In the genomic region with DNA sequence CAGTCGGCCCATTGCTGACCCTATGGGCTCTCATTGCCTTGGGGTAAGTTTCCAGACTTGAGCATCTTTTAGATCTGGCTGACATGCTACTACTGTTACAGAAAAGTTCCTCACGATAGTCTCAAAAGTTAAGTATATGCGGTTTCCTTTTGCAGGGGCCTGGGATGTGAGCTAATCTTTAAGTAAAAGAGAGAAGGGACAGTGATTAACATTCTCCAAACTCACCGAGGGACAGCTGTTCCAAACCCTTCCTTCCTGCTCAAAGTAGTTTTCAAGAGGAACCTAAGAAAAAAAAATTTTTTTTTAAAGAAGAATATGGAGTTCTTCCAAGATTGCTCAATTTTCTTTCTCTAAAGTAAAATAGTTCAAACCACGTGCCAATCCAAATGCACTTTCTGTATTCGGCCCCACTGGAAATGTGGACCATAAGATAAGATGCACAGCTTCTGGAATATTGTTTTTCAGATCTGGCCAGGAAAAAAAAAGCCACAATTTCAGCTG, we compare ENCODE assay signal across 11 cellular contexts.
DNase-seq lines count a peak whose midpoint lies in the region; TF ChIP-seq lines count a peak whose summit lies in the region.
"Had no signal": no experiment of that assay in that cellular context is flagged by ENCODE, and none has a peak within 500 bp of the region (broad histone marks: within the 10 kb centered on the region; RNA-seq: fewer than 3 reads in every experiment).

No MANE protein-coding gene starts in this region.

- no peak for TF ChIP-seq POLR2A in uterus (IDR thresholded peaks at IDR 0.05)

- intact Hi-C loops in ascending aorta (cut with DNase I), result no loop called here
- intact Hi-C loops in uterus (cut with DNase I; ENCODE audit: low total_unique reads), result no loop called here

- H3K4me1 ChIP-seq in ascending aorta (peaks cover 0 to 33% of the 10 kb centered on the region in 2 donors), uterus (no peaks in the 10 kb centered on the region)

- H3K4me3 ChIP-seq in ascending aorta (peak overlapping the region; percentile 13 to 18), foreskin fibroblast (ENCODE audit: low read depth in 1 of 2, low read length in 2 of 2) (no peak overlapping the region), uterus (no peak overlapping the region)

- H3K36me3 Mint-ChIP-seq in neural crest cell (ENCODE audit: low read depth), result no peaks in the 10 kb centered on the region
- H3K36me3 Mint-ChIP-seq: memory B cell had no signal

- H3K36me3 ChIP-seq in ascending aorta (no peaks in the 10 kb centered on the region), uterus (no peaks in the 10 kb centered on the region)

- peaks cover 67% of the 10 kb centered on the region for H3K4me1 Mint-ChIP-seq in neural crest cell
- H3K4me1 Mint-ChIP-seq: memory B cell had no signal

- H3K9me3 Mint-ChIP-seq in neural crest cell, result peaks cover under 1% of the 10 kb centered on the region
- H3K9me3 Mint-ChIP-seq: activated CD4-positive, alpha-beta T cell treated with anti-CD3 and anti-CD28 coated beads, Interleukin-2, amount 10 ng/mL, durations not matched to agents 7 days and 5 days; dendritic cell treated with granulocyte-macrophage colony-stimulating factor and Interleukin-4, amounts not matched to agents 40 ng/mL and 50 ng/mL, for 4 days; memory B cell had no signal

- H3K27me3 Mint-ChIP-seq in neural crest cell (ENCODE audit: low read depth), result no peaks in the 10 kb centered on the region
- H3K27me3 Mint-ChIP-seq: activated CD4-positive, alpha-beta T cell treated with anti-CD3 and anti-CD28 coated beads, Interleukin-2, amount 10 ng/mL, durations not matched to agents 7 days and 5 days had no signal

- H3K27ac Mint-ChIP-seq in neural crest cell (ENCODE audit: unreplicated experiment), result peak overlapping the region; percentile 36
- H3K27ac Mint-ChIP-seq: activated CD4-positive, alpha-beta T cell treated with anti-CD3 and anti-CD28 coated beads, Interleukin-2, amount 10 ng/mL, durations not matched to agents 7 days and 5 days; dendritic cell treated with granulocyte-macrophage colony-stimulating factor and Interleukin-4, amounts not matched to agents 40 ng/mL and 50 ng/mL, for 4 days; memory B cell had no signal

- TF ChIP-seq CTCF in ascending aorta (IDR thresholded peaks at IDR 0.05), result no peak
- no peak for TF ChIP-seq CTCF in foreskin fibroblast (IDR thresholded peaks at IDR 0.05; ENCODE audit: low read depth, low read length)
- no peak for TF ChIP-seq CTCF in neural crest cell (conservative IDR thresholded peaks at IDR 0.05)
- TF ChIP-seq CTCF in uterus (IDR thresholded peaks at IDR 0.05), result no peak

- no peaks in the 10 kb centered on the region for H3K9me3 ChIP-seq in ascending aorta
- H3K9me3 ChIP-seq in uterus, result no peaks in the 10 kb centered on the region

- H3K4me3 Mint-ChIP-seq in neural crest cell, result no peak overlapping the region
- H3K4me3 Mint-ChIP-seq: activated CD4-positive, alpha-beta T cell treated with anti-CD3 and anti-CD28 coated beads, Interleukin-2, amount 10 ng/mL, durations not matched to agents 7 days and 5 days; dendritic cell treated with granulocyte-macrophage colony-stimulating factor and Interleukin-4, amounts not matched to agents 40 ng/mL and 50 ng/mL, for 4 days; memory B cell had no signal

- no peaks in the 10 kb centered on the region for H3K27me3 ChIP-seq in ascending aorta
- H3K27me3 ChIP-seq in uterus, result no peaks in the 10 kb centered on the region

- DNase-seq in ascending aorta (ENCODE audit: low spot score in 2 of 2) (no peak), foreskin fibroblast (peak; percentile 21 to 54), neural crest cell (ENCODE audit: low read depth, low spot score) (no peak), uterus (no peak), NOMO-1 (lab: John Stamatoyannopoulos, UW; ENCODE audit: unreplicated experiment in 2 of 2) (no peak), NCI-H2107 (lab: John Stamatoyannopoulos, UW) (no peak)
- no peak for DNase-seq in activated CD4-positive, alpha-beta T cell treated with anti-CD3 and anti-CD28 coated beads for 1 hour
- DNase-seq: activated CD4-positive, alpha-beta T cell treated with anti-CD3 and anti-CD28 coated beads, Interleukin-2, amount 10 ng/mL, durations not matched to agents 7 days and 5 days; NCI-H187 had no signal

- H3K27ac ChIP-seq in ascending aorta (peak overlapping the region; percentile 58 to 63), uterus (peak overlapping the region; percentile 40 to 41)

Comparison
In these comparisons a context has a peak if more than half of its experiments do, and no peak if none do; other contexts are left out.
1. DNase-seq: peak in foreskin fibroblast (2 of 2); none in ascending aorta (0 of 2), neural crest cell (single experiment), uterus (0 of 2), NOMO-1 (0 of 2), activated CD4-positive, alpha-beta T cell treated with anti-CD3 and anti-CD28 coated beads for 1 hour (single experiment) and NCI-H2107 (single experiment).
2. H3K4me3 ChIP-seq: peak in ascending aorta (2 of 2); none in foreskin fibroblast (0 of 2) and uterus (0 of 2).